8 cellular contexts compared by ENCODE assay signal in genomic region chr1:235513495-235514366, GRCh38. TPM values are rescaled to one million over a fixed set of nuclear protein-coding genes. Genes with fewer than 3 reads are reported as not detected.
DNase-seq lines count a peak whose midpoint lies in the region; ATAC-seq and TF ChIP-seq lines count a peak whose summit lies in the region.

No MANE protein-coding gene starts in this region.

- no peak overlapping the region for H3K27ac Mint-ChIP-seq in activated naive CD4-positive, alpha-beta T cell treated with anti-CD3 and anti-CD28 coated beads, Interleukin-2, amount 50 U/mL, for 72 hours

- no peaks in the 10 kb centered on the region for H3K9me3 ChIP-seq in gastrocnemius medialis

- peak; percentile 61 to 92 (median 82) for TF ChIP-seq CTCF in gastrocnemius medialis (IDR thresholded peaks at IDR 0.05 in 4 of 5, conservative IDR thresholded peaks at IDR 0.05 in 1 of 5)

- peak; percentile 62 for DNase-seq in D341Med (ENCODE audit: low spot score)
- peak; percentile 59 for DNase-seq in HCEC 1CT
- peak; percentile 79 for DNase-seq in NCI-H460 (ENCODE audit: extremely low read depth, low read depth)
- DNase-seq in activated naive CD4-positive, alpha-beta T cell treated with anti-CD3 and anti-CD28 coated beads, Interleukin-2, amount 50 U/mL, for 72 hours (ENCODE audit: low spot score in 2 of 2), result peak in 1 of 2 donors; percentile 67
- no peak for DNase-seq in left ventricle myocardium superior
- no peak for DNase-seq in gastrocnemius medialis
- DNase-seq in islet precursor cell, result no peak

- H3K36me3 ChIP-seq in gastrocnemius medialis, result no peaks in the 10 kb centered on the region

- no peak overlapping the region for H3K4me3 ChIP-seq in gastrocnemius medialis

- no peaks in the 10 kb centered on the region for H3K36me3 Mint-ChIP-seq in activated naive CD4-positive, alpha-beta T cell treated with anti-CD3 and anti-CD28 coated beads, Interleukin-2, amount 50 U/mL, for 72 hours

- H3K27ac ChIP-seq in gastrocnemius medialis, result no peak overlapping the region

- no peaks in the 10 kb centered on the region for H3K27me3 ChIP-seq in gastrocnemius medialis

- H3K9me3 Mint-ChIP-seq in activated naive CD4-positive, alpha-beta T cell treated with anti-CD3 and anti-CD28 coated beads, Interleukin-2, amount 50 U/mL, for 72 hours, result no peaks in the 10 kb centered on the region

- in situ Hi-C loops in gastrocnemius medialis (cut with MboI; ENCODE audit: low sequenced_read_pairs in 4 of 4), result loop anchor here in 2 of 4 donors (10.0 to 25.0 kb wide), 4 partner anchors 249 to 461 kb away; no protein-coding TSS in a partner anchor

- H3K4me1 ChIP-seq in gastrocnemius medialis, result no peaks in the 10 kb centered on the region

- TF ChIP-seq POLR2A in gastrocnemius medialis (IDR thresholded peaks at IDR 0.05) (no peak), GM18505 (IDR thresholded peaks at IDR 0.05; ENCODE audit: borderline replicate concordance, extremely low read depth, insufficient read depth, insufficient read length) (no peak)

- peak; percentile 58 to 80 for ATAC-seq in activated naive CD4-positive, alpha-beta T cell treated with anti-CD3 and anti-CD28 coated beads, Interleukin-2, amount 50 U/mL, for 72 hours
- peak; percentile 38 for ATAC-seq in left ventricle myocardium superior
- ATAC-seq in gastrocnemius medialis, result no peak
- ATAC-seq in GM18505 (IDR thresholded peaks at IDR 0.05; ENCODE audit: unreplicated experiment), result no peak

- intact Hi-C loops in left ventricle myocardium superior (cut with micrococcal nuclease), result loop anchor here (5.0 to 10.0 kb wide), 2 partner anchors 269 to 461 kb away; no protein-coding TSS in a partner anchor
- intact Hi-C loops in gastrocnemius medialis (cut with DNase I; ENCODE audit: low total_unique reads), result loop anchor here (1.0 to 5.0 kb wide), 2 partner anchors 269 to 458 kb away; no protein-coding TSS in a partner anchor

RNA-seq across cellular contexts. Expression of gene B3GALNT2, which starts 9.5 kb away (rescaled TPM):
- total RNA-seq in NCI-H460 (2014; rRNA removed; shearing (Covaris generic)), result 52.2 and 59.2 TPM in 2 replicates
- polyA plus RNA-seq in NCI-H460 (2014; cell fraction: nucleus; rRNA removed), result 55.0 and 77.0 TPM in 2 replicates
- total RNA-seq in activated naive CD4-positive, alpha-beta T cell treated with anti-CD3 and anti-CD28 coated beads, Interleukin-2, amount 50 U/mL, for 72 hours, result 10 to 100 TPM; 12.3 to 14.9 TPM
- total RNA-seq in left ventricle myocardium superior, result 20.7 TPM
- 10 to 100 TPM; 28.8 to 35.3 (median 32.4) TPM for total RNA-seq in gastrocnemius medialis

Comparison
In these comparisons a context has a peak if more than half of its experiments do, and no peak if none do; other contexts are left out.
1. DNase-seq: peak in D341Med (single experiment), HCEC 1CT (single experiment) and NCI-H460 (single experiment); none in left ventricle myocardium superior (single experiment), gastrocnemius medialis (0 of 2) and islet precursor cell (single experiment).
2. ATAC-seq: peak in activated naive CD4-positive, alpha-beta T cell treated with anti-CD3 and anti-CD28 coated beads, Interleukin-2, amount 50 U/mL, for 72 hours (2 of 2) and left ventricle myocardium superior (single experiment); none in gastrocnemius medialis (0 of 2) and GM18505 (single experiment).